15 cellular contexts compared by ENCODE assay signal in genomic region chr1:165903672-165904071, GRCh38.
DNase-seq lines count a peak whose midpoint lies in the region; ATAC-seq and TF ChIP-seq lines count a peak whose summit lies in the region.
"Had no signal": no experiment of that assay in that cellular context is flagged by ENCODE, and none has a peak within 500 bp of the region (broad histone marks: within the 10 kb centered on the region; RNA-seq: fewer than 3 reads in every experiment).

No MANE protein-coding gene starts in this region.

- H3K4me1 Mint-ChIP-seq in HFFc6 (ENCODE audit: low read depth), result peaks cover 85% of the 10 kb centered on the region
- H3K4me1 Mint-ChIP-seq: memory B cell had no signal

- DNase-seq in HFFc6 (peak; percentile 82), fibroblast of the aortic adventitia (ENCODE audit: low read depth) (peak; percentile 41), GM20000 (ENCODE audit: low spot score) (no peak), NOMO-1 (lab: John Stamatoyannopoulos, UW; ENCODE audit: unreplicated experiment in 2 of 2) (no peak)
- DNase-seq in effector CD8-positive, alpha-beta T cell (lab: John Stamatoyannopoulos, UW), result no peak
- DNase-seq: activated CD4-positive, alpha-beta T cell treated with anti-CD3 and anti-CD28 coated beads for 48 hours; BE2C; erythroblast; stimulated activated CD4-positive, alpha-beta T cell treated with anti-CD3 and anti-CD28 coated beads, Interleukin-15, amount 100 ng/mL, for 24 hours had no signal

- H3K27me3 ChIP-seq in ACC112 (ENCODE audit: insufficient read depth, low read length), result no peaks in the 10 kb centered on the region
- H3K27me3 ChIP-seq: BE2C had no signal

- peak overlapping the region; percentile 12; the same call in 1 of the 2 replicates for H3K27ac ChIP-seq in ACC112 (ENCODE audit: low read depth, low read length)

- H3K27ac Mint-ChIP-seq in HFFc6, result peak overlapping the region; percentile 85
- H3K27ac Mint-ChIP-seq: memory B cell had no signal

- TF ChIP-seq CTCF in HFFc6 (IDR thresholded peaks at IDR 0.05) (no peak), fibroblast of the aortic adventitia (IDR thresholded peaks at IDR 0.05; ENCODE audit: insufficient read depth, low read length) (no peak), GM20000 (IDR thresholded peaks at IDR 0.05; ENCODE audit: extremely low read depth, missing control alignments) (no peak)

- ATAC-seq in SK-N-SH treated with all-trans-retinoic acid at 6 μM for 48 hours (peak; percentile 50), GM18868 (IDR thresholded peaks at IDR 0.05; ENCODE audit: unreplicated experiment) (no peak)
- ATAC-seq: activated naive CD4-positive, alpha-beta T cell treated with anti-CD3 and anti-CD28 coated beads, Interleukin-2, amount 50 U/mL, for 72 hours; K562 had no signal

- H3K36me3 Mint-ChIP-seq in HFFc6 (ENCODE audit: low read depth), result peaks cover 45% of the 10 kb centered on the region

- H3K4me1 ChIP-seq in ACC112 (ENCODE audit: control insufficient read depth, insufficient read depth, low read length, unreplicated experiment), result peaks cover 26% of the 10 kb centered on the region

- H3K27me3 Mint-ChIP-seq in HFFc6 (ENCODE audit: insufficient read depth), result peaks cover 10% of the 10 kb centered on the region
- H3K27me3 Mint-ChIP-seq: memory B cell had no signal

- no peak overlapping the region for H2AFZ ChIP-seq in ACC112 (ENCODE audit: low read length, unreplicated experiment)

- no peak overlapping the region for H3K4me3 ChIP-seq in ACC112 (ENCODE audit: low read depth, low read length)
- no peak overlapping the region for H3K4me3 ChIP-seq in fibroblast of the aortic adventitia (ENCODE audit: low read depth, low read length)
- H3K4me3 ChIP-seq: K562 had no signal

- H3K79me2 ChIP-seq in ACC112 (ENCODE audit: control insufficient read depth, insufficient read depth, low read length, unreplicated experiment), result peaks cover 16% of the 10 kb centered on the region

- 0 out of 2 replicates have a peak, but pooled peaks cover 4% of the 10 kb centered on the region for H3K36me3 ChIP-seq in ACC112 (ENCODE audit: insufficient read depth, low read length)

- peak overlapping the region; percentile 51 for H3K4me3 Mint-ChIP-seq in HFFc6
- H3K4me3 Mint-ChIP-seq: memory B cell had no signal

- no peaks in the 10 kb centered on the region for H3K9me3 Mint-ChIP-seq in HFFc6
- H3K9me3 Mint-ChIP-seq: activated naive CD4-positive, alpha-beta T cell treated with anti-CD3 and anti-CD28 coated beads, Interleukin-2, amount 50 U/mL, for 72 hours; memory B cell had no signal

TF ChIP-seq in SK-N-SH treated with all-trans-retinoic acid at 6 μM for 48 hours, 23 proteins besides CTCF, POLR2A, EP300 and RAD21:
- TF ChIP-seq ARNTL (CRISPR knock-in tag; IDR thresholded peaks at IDR 0.05; ENCODE audit: borderline replicate concordance, low read depth) (no peak), OSR1 (CRISPR knock-in tag; IDR thresholded peaks at IDR 0.05) (no peak; the same call in 1 of the 2 replicates), ZFP30 (CRISPR knock-in tag; IDR thresholded peaks at IDR 0.05) (no peak)

Comparison
In these comparisons a context has a peak if more than half of its experiments do, and no peak if none do; other contexts are left out.
1. DNase-seq: peak in HFFc6 (single experiment) and fibroblast of the aortic adventitia (single experiment); none in effector CD8-positive, alpha-beta T cell (single experiment), GM20000 (single experiment) and NOMO-1 (0 of 2).